ENCODE assay signal across 9 cellular contexts in the genomic region with DNA sequence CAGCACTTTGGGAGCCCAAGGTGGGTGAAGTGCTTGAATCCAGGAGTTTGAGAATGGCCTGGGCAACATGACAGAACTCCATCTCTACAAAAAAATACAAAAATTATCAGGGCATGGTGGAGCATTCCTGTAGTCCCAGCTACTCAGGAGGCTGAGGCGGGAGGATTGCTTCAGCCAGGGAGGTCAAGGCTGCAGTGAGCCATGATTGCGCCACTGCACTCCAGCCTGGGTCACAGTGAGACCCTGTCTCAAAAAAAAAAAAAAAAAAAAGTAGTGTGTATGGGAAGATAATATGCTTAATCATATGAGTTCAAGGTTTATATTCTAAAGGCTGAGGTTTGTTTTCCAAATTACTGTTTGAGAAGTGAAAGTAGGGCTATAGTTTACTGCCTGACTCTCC. TPM values are rescaled to one million over a fixed set of nuclear protein-coding genes. Genes with fewer than 3 reads are reported as not detected.
"Had no signal": no experiment of that assay in that cellular context is flagged by ENCODE, and none has a peak within 500 bp of the region (broad histone marks: within the 10 kb centered on the region; RNA-seq: fewer than 3 reads in every experiment).

No MANE protein-coding gene starts in this region.

- H3K4me3 ChIP-seq: GM23338 had no signal

- ATAC-seq: GM23338 had no signal

- H2AFZ ChIP-seq: GM23338 had no signal

- DNase-seq: H9, HCEC 1CT, KBM-7 had no signal

- H3K4me2 ChIP-seq: GM23338 had no signal

- FAIRE-seq: H1, H54, HTR-8/SVneo had no signal

RNA-seq across cellular contexts. Expression of gene LDHAL6A, which starts 10.7 kb away (rescaled TPM):
- total RNA-seq: H1, H9, HT-29 had no signal
- polyA plus RNA-seq: H1, IgD-negative memory B cell had no signal

RNA-seq across cellular contexts. Expression of gene LDHC, which starts 54.3 kb away (rescaled TPM):
- total RNA-seq: HT-29 had no signal
- polyA plus RNA-seq: GM23338, IgD-negative memory B cell had no signal
